ENCODE assay signal across 28 cellular contexts in the genomic region with DNA sequence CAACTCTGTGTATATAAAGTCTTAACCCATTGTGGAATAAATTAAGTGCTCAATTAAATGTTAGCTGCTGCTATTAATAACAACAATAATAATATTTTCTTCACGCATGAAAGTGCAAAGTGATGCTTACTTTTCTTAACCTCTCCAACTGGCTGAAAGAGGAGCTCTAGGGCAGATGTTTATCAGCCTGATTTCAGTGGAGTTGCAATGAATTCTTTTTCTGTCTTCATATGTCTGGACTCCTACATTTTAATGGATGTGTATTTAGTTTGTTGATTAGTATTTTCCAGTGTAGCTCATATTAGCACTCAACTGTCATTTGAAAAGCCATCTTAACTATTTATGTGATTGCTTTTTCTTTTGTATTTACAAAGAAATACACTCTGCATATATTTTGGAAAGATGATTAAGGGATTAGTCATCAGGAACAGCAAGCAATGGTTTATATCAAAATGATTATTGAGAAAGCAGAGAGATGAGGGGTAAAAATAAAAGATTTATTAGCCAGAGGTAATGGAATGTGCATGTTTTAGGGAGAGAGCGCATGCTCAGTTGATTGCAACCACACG.
"Had no signal": no experiment of that assay in that cellular context is flagged by ENCODE, and none has a peak within 500 bp of the region (broad histone marks: within the 10 kb centered on the region; RNA-seq: fewer than 3 reads in every experiment).

No MANE protein-coding gene starts in this region.

- H3K36me3 ChIP-seq: gastrocnemius medialis, prostate gland, right atrium auricular region, suprapubic skin, transverse colon, upper lobe of right lung, uterus had no signal

- H3K4me3 Mint-ChIP-seq: naive thymus-derived CD8-positive, alpha-beta T cell; nephron progenitor cell; stimulated activated naive CD8-positive, alpha-beta T cell treated with anti-CD3 and anti-CD28 coated beads, Interleukin-15, amount 100 ng/mL, for 72 hours had no signal

- H3K4me1 ChIP-seq: esophagus muscularis mucosa, gastrocnemius medialis, prostate gland, right atrium auricular region, suprapubic skin, upper lobe of right lung, uterus had no signal

- H3K27me3 Mint-ChIP-seq: naive thymus-derived CD8-positive, alpha-beta T cell; stimulated activated naive CD8-positive, alpha-beta T cell treated with anti-CD3 and anti-CD28 coated beads, Interleukin-15, amount 100 ng/mL, for 72 hours had no signal

- H3K27ac ChIP-seq: coronary artery, esophagus muscularis mucosa, gastrocnemius medialis, prostate gland, right atrium auricular region, suprapubic skin, transverse colon, upper lobe of right lung, uterus had no signal

- ATAC-seq: gastrocnemius medialis; left lobe of liver; naive thymus-derived CD8-positive, alpha-beta T cell; sciatic nerve; stimulated activated naive CD8-positive, alpha-beta T cell treated with anti-CD3 and anti-CD28 coated beads, Interleukin-15, amount 100 ng/mL, for 72 hours; upper lobe of right lung had no signal

- H3K4me3 ChIP-seq: coronary artery, esophagus muscularis mucosa, gastrocnemius medialis, lung, prostate gland, right atrium auricular region, smooth muscle cell, suprapubic skin, transverse colon, upper lobe of right lung, uterus had no signal

- DNase-seq: dermis blood vessel endothelial cell; effector memory CD4-positive, alpha-beta T cell; foreskin fibroblast; gastrocnemius medialis; kidney; mesendoderm; midbrain; naive thymus-derived CD8-positive, alpha-beta T cell; nephron progenitor cell; nucleus accumbens; stimulated activated CD4-positive, alpha-beta T cell treated with anti-CD3 and anti-CD28 coated beads, Interleukin-12 subunit alpha, Interleukin-12 subunit beta, amount 100 ng/mL, for 4 hours; stimulated activated CD4-positive, alpha-beta T cell treated with anti-CD3 and anti-CD28 coated beads, Interleukin-1b, Interleukin-23, amount 100 ng/mL, for 48 hours; stimulated activated CD4-positive, alpha-beta T cell treated with anti-CD3 and anti-CD28 coated beads, Interleukin-4, amount 100 ng/mL, for 1 hour; stimulated activated CD8-positive, alpha-beta memory T cell treated with anti-CD3 and anti-CD28 coated beads, Interleukin-4, amount 100 ng/mL, for 48 hours; stimulated activated naive CD4-positive, alpha-beta T cell; stimulated activated naive CD8-positive, alpha-beta T cell treated with anti-CD3 and anti-CD28 coated beads, Interleukin-15, amount 100 ng/mL, for 72 hours; transverse colon; upper lobe of right lung; uterus had no signal

- H3K27me3 ChIP-seq: esophagus muscularis mucosa, gastrocnemius medialis, right atrium auricular region, suprapubic skin, transverse colon, upper lobe of right lung, uterus had no signal

- H3K4me2 ChIP-seq: smooth muscle cell had no signal

- H3K9me3 ChIP-seq: gastrocnemius medialis, prostate gland, right atrium auricular region, suprapubic skin, transverse colon, upper lobe of right lung, uterus had no signal

- H3K27ac Mint-ChIP-seq: naive thymus-derived CD8-positive, alpha-beta T cell had no signal

- H3K4me1 Mint-ChIP-seq: naive thymus-derived CD8-positive, alpha-beta T cell; stimulated activated naive CD8-positive, alpha-beta T cell treated with anti-CD3 and anti-CD28 coated beads, Interleukin-15, amount 100 ng/mL, for 72 hours had no signal
